In genomic region chr4:38302910-38303309, GRCh38 we compare ENCODE assay signal across 29 cellular contexts.
"Had no signal": no experiment of that assay in that cellular context is flagged by ENCODE, and none has a peak within 500 bp of the region (broad histone marks: within the 10 kb centered on the region; RNA-seq: fewer than 3 reads in every experiment).

No MANE protein-coding gene starts in this region.

- ATAC-seq: left colon; left lung; lower lobe of right lung; naive thymus-derived CD8-positive, alpha-beta T cell; right lobe of liver; stimulated activated memory B cell treated with anti-CD40 and anti-IgM and Interleukin-4, amounts not matched to agents 10 μg/mL and 1 μg/mL and 100 μg/mL, for 72 hours; stimulated activated naive CD8-positive, alpha-beta T cell treated with anti-CD3 and anti-CD28 coated beads, Interleukin-15, amount 100 ng/mL, for 72 hours had no signal

- H3K4me3 Mint-ChIP-seq: naive thymus-derived CD8-positive, alpha-beta T cell; nephron; neural crest cell; stimulated activated memory B cell treated with anti-CD40 and anti-IgM and Interleukin-4, amounts not matched to agents 10 μg/mL and 1 μg/mL and 100 μg/mL, for 72 hours; stimulated activated naive CD8-positive, alpha-beta T cell treated with anti-CD3 and anti-CD28 coated beads, Interleukin-15, amount 100 ng/mL, for 72 hours; type B pancreatic cell had no signal

- H3K36me3 ChIP-seq: left lung, lower lobe of right lung, neutrophil, ovary, right atrium auricular region, right lobe of liver, tibial nerve, uterus had no signal

- H3K4me3 ChIP-seq: left lung, lower lobe of right lung, ovary, right atrium auricular region, right lobe of liver, smooth muscle cell, tibial nerve, uterus had no signal

- H3K27ac Mint-ChIP-seq: naive thymus-derived CD8-positive, alpha-beta T cell; nephron; progenitor cell of endocrine pancreas; stimulated activated memory B cell treated with anti-CD40 and anti-IgM and Interleukin-4, amounts not matched to agents 10 μg/mL and 1 μg/mL and 100 μg/mL, for 72 hours; stimulated activated naive CD8-positive, alpha-beta T cell treated with anti-CD3 and anti-CD28 coated beads, Interleukin-15, amount 100 ng/mL, for 72 hours; type B pancreatic cell had no signal

- H3K27me3 Mint-ChIP-seq: naive thymus-derived CD8-positive, alpha-beta T cell; progenitor cell of endocrine pancreas; stimulated activated memory B cell treated with anti-CD40 and anti-IgM and Interleukin-4, amounts not matched to agents 10 μg/mL and 1 μg/mL and 100 μg/mL, for 72 hours; stimulated activated naive CD8-positive, alpha-beta T cell treated with anti-CD3 and anti-CD28 coated beads, Interleukin-15, amount 100 ng/mL, for 72 hours; type B pancreatic cell had no signal

- H3K4me1 Mint-ChIP-seq: nephron had no signal

- H3K4me1 ChIP-seq: left lung, right atrium auricular region, right lobe of liver, tibial nerve, uterus had no signal

- H3K27me3 ChIP-seq: left lung, neutrophil, ovary, right atrium auricular region, right lobe of liver, tibial nerve, uterus had no signal

- FAIRE-seq: islet of Langerhans, kidney had no signal

- H3K9me3 ChIP-seq: right lobe of liver had no signal

- H3K4me2 ChIP-seq: smooth muscle cell had no signal

- DNase-seq: hippocampal formation; left colon; lower lobe of right lung; mammary epithelial cell; mesenchymal stem cell; naive thymus-derived CD8-positive, alpha-beta T cell; occipital lobe; ovary; right lobe of liver; stimulated activated CD4-positive, alpha-beta T cell treated with anti-CD3 and anti-CD28 coated beads, Interleukin-1b, Interleukin-23, amount 100 ng/mL, for 48 hours; stimulated activated CD4-positive, alpha-beta T cell treated with anti-CD3 and anti-CD28 coated beads, Interleukin-2, amount 100 ng/mL, for 48 hours; stimulated activated CD4-positive, alpha-beta T cell treated with anti-CD3 and anti-CD28 coated beads, Interleukin-4, amount 100 ng/mL, for 4 hours; stimulated activated CD8-positive, alpha-beta memory T cell treated with anti-CD3 and anti-CD28 coated beads, Interleukin-4, amount 100 ng/mL, for 48 hours; stimulated activated naive CD4-positive, alpha-beta T cell treated with Interleukin-2 at 50 U/mL for 16 hours; stimulated activated naive CD8-positive, alpha-beta T cell treated with anti-CD3 and anti-CD28 coated beads, Interleukin-15, amount 100 ng/mL, for 72 hours; substantia nigra; uterus had no signal

- H3K27ac ChIP-seq: left lung, lower lobe of right lung, neutrophil, ovary, right atrium auricular region, right lobe of liver, tibial nerve, uterus had no signal

- H3K36me3 Mint-ChIP-seq: type B pancreatic cell had no signal
